15 cellular contexts compared by ENCODE assay signal in the genomic region with DNA sequence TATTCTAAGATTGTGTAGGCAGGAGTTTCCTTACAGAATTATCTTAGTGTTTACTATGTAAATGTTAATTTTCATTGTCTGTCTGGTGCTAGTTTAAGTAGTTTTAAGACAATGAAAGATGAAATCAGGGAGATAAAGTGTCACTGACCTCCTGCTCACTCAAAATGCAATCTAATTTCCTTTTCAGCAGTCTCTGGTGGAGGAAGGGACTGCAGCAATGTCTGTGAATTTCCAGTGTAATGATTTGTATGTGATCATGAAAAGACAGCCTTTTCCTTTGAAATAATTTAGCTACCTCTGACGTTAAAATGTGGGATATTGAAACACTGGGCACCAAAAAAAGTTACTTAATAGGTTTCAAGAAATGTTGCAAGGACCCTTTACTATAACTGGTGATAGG.
DNase-seq lines count a peak whose midpoint lies in the region; ATAC-seq, FAIRE-seq and TF ChIP-seq lines count a peak whose summit lies in the region.
"Had no signal": no experiment of that assay in that cellular context is flagged by ENCODE, and none has a peak within 500 bp of the region (broad histone marks: within the 10 kb centered on the region; RNA-seq: fewer than 3 reads in every experiment).

No MANE protein-coding gene starts in this region.

- TF ChIP-seq EP300 in ovary (IDR thresholded peaks at IDR 0.05): no peak

- H3K36me3 ChIP-seq in ES-I3 (ENCODE audit: insufficient read depth, low read length) (no peaks in the 10 kb centered on the region), keratinocyte (ENCODE audit: control insufficient read depth in 2 of 2, extremely low read depth in 1 of 2, insufficient read depth in 2 of 2, low read length in 2 of 2) (no peaks in the 10 kb centered on the region), ovary (no peaks in the 10 kb centered on the region), Caco-2 (ENCODE audit: control insufficient read depth, insufficient read depth, low read length) (no peaks in the 10 kb centered on the region)

- H3K4me3 Mint-ChIP-seq in chondrocyte (ENCODE audit: unreplicated experiment): peak overlapping the region; percentile 55
- peak overlapping the region; percentile 70 for H3K4me3 Mint-ChIP-seq in osteocyte (ENCODE audit: unreplicated experiment)
- H3K4me3 Mint-ChIP-seq in Caco-2 (ENCODE audit: unreplicated experiment): no peak overlapping the region
- H3K4me3 Mint-ChIP-seq: CD8-positive, alpha-beta T cell had no signal

- no TSS peak for BruUV-seq in Caco-2 (replicated peaks; lab: Mats Ljungman, UMichigan)

- TF ChIP-seq CTCF in chondrocyte (IDR thresholded peaks at IDR 0.05): peak; percentile 15
- no peak for TF ChIP-seq CTCF in keratinocyte (optimal IDR thresholded peaks at IDR 0.05 in 1 of 3, IDR thresholded peaks at IDR 0.05 in 1 of 3, conservative IDR thresholded peaks at IDR 0.05 in 1 of 3; ENCODE audit: extremely low read depth in 1 of 3, insufficient read depth in 2 of 3, low read length in 3 of 3)
- no peak for TF ChIP-seq CTCF in osteocyte (IDR thresholded peaks at IDR 0.05)
- TF ChIP-seq CTCF in ovary (IDR thresholded peaks at IDR 0.05): no peak
- no peak for TF ChIP-seq CTCF in Caco-2 (IDR thresholded peaks at IDR 0.05; ENCODE audit: insufficient read depth in 1 of 2, low read depth in 1 of 2, low read length in 1 of 2, severe bottlenecking in 1 of 2, unreplicated experiment in 1 of 2)

- DNase-seq in chondrocyte (ENCODE audit: low spot score): no peak
- DNase-seq in keratinocyte (ENCODE audit: low read depth, low spot score): no peak
- DNase-seq in osteocyte (ENCODE audit: extremely low spot score, unreplicated experiment): no peak
- no peak for DNase-seq in ovary
- DNase-seq in Caco-2: no peak
- DNase-seq in activated gamma-delta T cell treated with Interleukin-2 at 50 U/mL for 16 hours: no peak
- DNase-seq: CD8-positive, alpha-beta T cell; H7; KG1; NCI-H1092 treated with DMSO at 0.1 percent for 48 hours; NCI-H1694 treated with DMSO at 0.1 percent for 48 hours; NCI-H748 treated with DMSO at 0.1 percent for 48 hours had no signal

- H3K27me3 ChIP-seq in keratinocyte (ENCODE audit: control insufficient read depth, extremely low read depth, insufficient read depth, low read length) (no peaks in the 10 kb centered on the region), ovary (no peaks in the 10 kb centered on the region), Caco-2 (replicated peaks; ENCODE audit: control insufficient read depth, insufficient read depth, low read length) (no peaks in the 10 kb centered on the region)

- H3K9ac ChIP-seq in ES-I3 (ENCODE audit: low read depth, low read length) (0 out of 2 replicates have a peak overlapping the region, but pooled peaks have one; percentile 12), keratinocyte (ENCODE audit: control insufficient read depth, extremely low read depth, insufficient read depth, low read length) (no peak overlapping the region)

- H3K4me1 ChIP-seq in ES-I3 (ENCODE audit: insufficient read depth, low read length): peaks cover 26% of the 10 kb centered on the region
- H3K4me1 ChIP-seq in keratinocyte (ENCODE audit: control insufficient read depth, extremely low read depth, insufficient read depth, low read length): peaks cover 2% of the 10 kb centered on the region
- no peaks in the 10 kb centered on the region for H3K4me1 ChIP-seq in ovary (ENCODE audit: insufficient read depth)
- H3K4me1 ChIP-seq in Caco-2: no peaks in the 10 kb centered on the region

- H3K27ac Mint-ChIP-seq in chondrocyte (ENCODE audit: unreplicated experiment) (peak overlapping the region; percentile 95), osteocyte (ENCODE audit: unreplicated experiment) (peak overlapping the region; percentile 97), Caco-2 (ENCODE audit: unreplicated experiment) (no peak overlapping the region)
- H3K27ac Mint-ChIP-seq: CD8-positive, alpha-beta T cell had no signal

- H3K27ac ChIP-seq in keratinocyte (ENCODE audit: control insufficient read depth, insufficient read depth, low read length) (no peak overlapping the region), ovary (no peak overlapping the region)
- H3K27ac ChIP-seq: 22Rv1 had no signal

- peak overlapping the region in 1 of 3 experiments; percentile 45 for H3K4me3 ChIP-seq in keratinocyte (ENCODE audit: control insufficient read depth in 2 of 3, extremely low read depth in 1 of 3, insufficient read depth in 2 of 3, low read depth in 1 of 3, low read length in 3 of 3)
- no peak overlapping the region for H3K4me3 ChIP-seq in ovary
- H3K4me3 ChIP-seq in Caco-2 (ENCODE audit: low read depth, low read length): no peak overlapping the region

- H3K9me3 ChIP-seq in ES-I3 (ENCODE audit: control insufficient read depth, insufficient read depth, low read length) (0 out of 2 replicates have a peak, but pooled peaks cover 6% of the 10 kb centered on the region), keratinocyte (ENCODE audit: control insufficient read depth, low read depth, low read length) (no peaks in the 10 kb centered on the region), ovary (no peaks in the 10 kb centered on the region), Caco-2 (no peaks in the 10 kb centered on the region)

- TF ChIP-seq POLR2A in ovary (IDR thresholded peaks at IDR 0.05): no peak

- H3K9me3 Mint-ChIP-seq in chondrocyte (ENCODE audit: low read depth) (peaks cover 25% of the 10 kb centered on the region), osteocyte (ENCODE audit: unreplicated experiment) (peaks cover 19% of the 10 kb centered on the region), Caco-2 (ENCODE audit: unreplicated experiment) (no peaks in the 10 kb centered on the region)

- POLR2A ChIA-PET in Caco-2 (lab: Charles Lee): no interaction called here

- H3K36me3 Mint-ChIP-seq in chondrocyte (ENCODE audit: low read depth): peaks cover 7% of the 10 kb centered on the region
- H3K36me3 Mint-ChIP-seq in osteocyte (ENCODE audit: unreplicated experiment): peaks cover 14% of the 10 kb centered on the region
- no peaks in the 10 kb centered on the region for H3K36me3 Mint-ChIP-seq in Caco-2 (ENCODE audit: insufficient read depth, unreplicated experiment)
- H3K36me3 Mint-ChIP-seq: CD8-positive, alpha-beta T cell had no signal

- dilution Hi-C loops in keratinocyte (cut with MboI; ENCODE audit: extremely low pct_ligation_motif_present, low sequenced_read_pairs): no loop called here

- peak overlapping the region; percentile 69 for H3K4me2 ChIP-seq in keratinocyte (ENCODE audit: control insufficient read depth, extremely low read depth, insufficient read depth, low read depth, low read length)

- CTCF ChIA-PET in Caco-2 (lab: Charles Lee): no interaction called here

- H3K79me2 ChIP-seq in keratinocyte (ENCODE audit: control insufficient read depth, insufficient read depth, low read length): no peaks in the 10 kb centered on the region

- no peaks in the 10 kb centered on the region for H4K20me1 ChIP-seq in keratinocyte (ENCODE audit: control insufficient read depth, extremely low read depth, insufficient read depth, low read length)

- H3K27me3 Mint-ChIP-seq in chondrocyte (ENCODE audit: low read depth) (no peaks in the 10 kb centered on the region), osteocyte (ENCODE audit: unreplicated experiment) (no peaks in the 10 kb centered on the region), Caco-2 (ENCODE audit: insufficient read depth, unreplicated experiment) (no peaks in the 10 kb centered on the region)

- no peak for FAIRE-seq in keratinocyte (lab: Jason Lieb, UNC)

- H3K4me1 Mint-ChIP-seq in chondrocyte (ENCODE audit: low read depth) (peaks cover 53% of the 10 kb centered on the region), osteocyte (ENCODE audit: unreplicated experiment) (peaks cover 61% of the 10 kb centered on the region), Caco-2 (ENCODE audit: low read depth, unreplicated experiment) (no peaks in the 10 kb centered on the region)

- H2AFZ ChIP-seq in keratinocyte (ENCODE audit: control insufficient read depth, low read length): no peak overlapping the region

- no peak for ATAC-seq in SK-N-SH treated with all-trans-retinoic acid at 6 μM for 48 hours
- ATAC-seq: CD8-positive, alpha-beta T cell had no signal

- intact Hi-C loops in ovary (cut with DNase I) (loop anchor here in 1 of 4 donors (5.0 kb wide), 1 partner anchor 537 kb away; no protein-coding TSS in a partner anchor), Caco-2 (cut with micrococcal nuclease; ENCODE audit: unreplicated experiment) (no loop called here)

- no peaks in the 10 kb centered on the region for H3K9me1 ChIP-seq in keratinocyte (ENCODE audit: control insufficient read depth, extremely low read depth, insufficient read depth, low read length)

- 17 to 32% (median 20%) methylated on average over 1 of the region's 1 CpG for WGBS in ovary, 3 donors

TF ChIP-seq in SK-N-SH treated with all-trans-retinoic acid at 6 μM for 48 hours, 23 proteins besides CTCF, POLR2A, EP300 and RAD21:
- TF ChIP-seq ESRRG (CRISPR knock-in tag; IDR thresholded peaks at IDR 0.05): no peak
